ENCODE assay signal across 8 cellular contexts in the genomic region with DNA sequence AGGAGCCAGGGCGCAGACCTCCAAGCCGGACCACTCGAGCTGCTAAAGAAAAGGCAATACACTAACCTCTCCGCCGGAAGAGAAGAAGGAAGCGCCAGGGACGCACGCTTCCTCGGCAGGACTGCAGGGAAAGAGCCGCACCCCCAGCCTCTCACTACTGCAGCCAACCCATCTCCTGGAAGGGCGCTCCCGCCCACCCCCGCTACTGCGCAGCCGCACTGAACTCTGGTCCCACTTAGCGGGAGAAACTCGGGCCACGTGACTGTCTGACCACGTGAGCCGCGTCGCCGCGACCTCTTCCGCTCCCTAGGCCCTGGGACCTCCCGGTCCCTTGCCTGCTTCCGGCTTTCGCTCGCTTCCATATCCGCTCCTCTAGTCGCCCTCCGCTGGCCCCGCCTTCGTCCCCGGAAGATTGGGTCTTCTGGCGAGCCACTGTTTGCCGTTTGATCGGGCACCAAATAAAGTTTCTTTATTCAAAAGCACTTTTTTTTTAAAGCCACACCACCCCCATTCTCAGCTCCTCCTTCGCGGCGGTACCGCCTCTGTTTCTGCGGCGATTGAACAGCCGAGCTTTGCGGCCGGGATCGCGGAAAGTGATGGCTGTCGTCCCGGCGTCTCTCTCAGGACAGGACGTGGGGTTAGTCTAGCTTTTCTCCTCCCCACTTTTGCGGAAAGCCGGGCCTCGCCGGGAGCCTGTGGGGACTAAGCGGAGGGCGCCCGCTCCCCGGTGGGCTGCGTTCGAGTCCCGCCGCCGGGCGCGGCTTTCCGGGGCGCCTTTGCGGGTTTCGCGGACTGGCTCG. TPM values are rescaled to one million over a fixed set of nuclear protein-coding genes. Genes with fewer than 3 reads are reported as not detected.
DNase-seq lines count a peak whose midpoint lies in the region; ATAC-seq lines count a peak whose summit lies in the region.

A gene with protein sequence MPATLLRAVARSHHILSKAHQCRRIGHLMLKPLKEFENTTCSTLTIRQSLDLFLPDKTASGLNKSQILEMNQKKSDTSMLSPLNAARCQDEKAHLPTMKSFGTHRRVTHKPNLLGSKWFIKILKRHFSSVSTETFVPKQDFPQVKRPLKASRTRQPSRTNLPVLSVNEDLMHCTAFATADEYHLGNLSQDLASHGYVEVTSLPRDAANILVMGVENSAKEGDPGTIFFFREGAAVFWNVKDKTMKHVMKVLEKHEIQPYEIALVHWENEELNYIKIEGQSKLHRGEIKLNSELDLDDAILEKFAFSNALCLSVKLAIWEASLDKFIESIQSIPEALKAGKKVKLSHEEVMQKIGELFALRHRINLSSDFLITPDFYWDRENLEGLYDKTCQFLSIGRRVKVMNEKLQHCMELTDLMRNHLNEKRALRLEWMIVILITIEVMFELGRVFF (minus strand): TSS at position 177 of the 800 bp plus-strand sequence. CDS start 6,315 bp downstream, outside the sequence.

- peak; percentile 98 for ATAC-seq in GM21360 (IDR thresholded peaks at IDR 0.05; ENCODE audit: unreplicated experiment)

- peak within 1 kb of the TSS; percentile 86 for H3K27ac ChIP-seq in effector memory CD4-positive, alpha-beta T cell (ENCODE audit: insufficient read depth, low read length, poor library complexity, severe bottlenecking)

- H3K4me3 ChIP-seq in effector memory CD4-positive, alpha-beta T cell (ENCODE audit: insufficient read depth, low read depth, low read length, poor library complexity, severe bottlenecking): peak within 1 kb of the TSS; percentile 95

- peaks cover 20% of the 10 kb centered on the region for H3K4me1 ChIP-seq in effector memory CD4-positive, alpha-beta T cell (ENCODE audit: control insufficient read depth, insufficient read depth, low read length, poor library complexity, severe bottlenecking)

- DNase-seq in COLO668 (lab: John Stamatoyannopoulos, UW; ENCODE audit: unreplicated experiment): peak; percentile 98
- peak; percentile 100 for DNase-seq in HT1080 (ENCODE audit: low read depth)
- DNase-seq in NOMO-1 treated with DMSO at 0.1 percent for 48 hours (lab: John Stamatoyannopoulos, UW; ENCODE audit: unreplicated experiment): peak; percentile 100
- DNase-seq in activated CD8-positive, alpha-beta memory T cell treated with anti-CD3 and anti-CD28 coated beads for 4 hours (ENCODE audit: low read depth in 2 of 2): peak; percentile 99
- DNase-seq in effector memory CD4-positive, alpha-beta T cell: peak; percentile 99
- peak; percentile 100 for DNase-seq in lung microvascular endothelial cell (ENCODE audit: low read depth in 2 of 2)
- peak; percentile 97 to 99 (median 98) for DNase-seq in stimulated activated CD4-positive, alpha-beta T cell treated with anti-CD3 and anti-CD28 coated beads, TNF-alpha, amount 100 ng/mL, for 48 hours (ENCODE audit: low read depth in 3 of 3)

- no peaks in the 10 kb centered on the region for H3K9me3 ChIP-seq in effector memory CD4-positive, alpha-beta T cell (ENCODE audit: control insufficient read depth, low read length)

- H3K27me3 ChIP-seq in effector memory CD4-positive, alpha-beta T cell (replicated peaks; ENCODE audit: control insufficient read depth, insufficient read depth, low read length, poor library complexity, severe bottlenecking): no peaks in the 10 kb centered on the region

- no peaks in the 10 kb centered on the region for H3K36me3 ChIP-seq in effector memory CD4-positive, alpha-beta T cell (ENCODE audit: control insufficient read depth, insufficient read depth, low read length)

RNA-seq across cellular contexts. Expression of the gene that starts here (rescaled TPM):
- 33.3 and 37.2 TPM in 2 replicates for total RNA-seq in HT1080 (2014; rRNA removed; shearing (Covaris generic))
- 30.5 and 35.3 TPM in 2 replicates for polyA plus RNA-seq in HT1080 (2015; cell fraction: cytosol; rRNA removed)
- 23.6 and 27.3 TPM in 2 replicates for polyA plus RNA-seq in HT1080 (2015; cell fraction: nucleus; rRNA removed)
- 15.1 and 24.2 TPM in 2 replicates for total RNA-seq in lung microvascular endothelial cell

Comparison
In these comparisons a context has a peak if more than half of its experiments do, and no peak if none do; other contexts are left out.
1. Peak in every context shown above with its lines: DNase-seq, ATAC-seq, H3K4me3 ChIP-seq and H3K27ac ChIP-seq.